In the genomic region with DNA sequence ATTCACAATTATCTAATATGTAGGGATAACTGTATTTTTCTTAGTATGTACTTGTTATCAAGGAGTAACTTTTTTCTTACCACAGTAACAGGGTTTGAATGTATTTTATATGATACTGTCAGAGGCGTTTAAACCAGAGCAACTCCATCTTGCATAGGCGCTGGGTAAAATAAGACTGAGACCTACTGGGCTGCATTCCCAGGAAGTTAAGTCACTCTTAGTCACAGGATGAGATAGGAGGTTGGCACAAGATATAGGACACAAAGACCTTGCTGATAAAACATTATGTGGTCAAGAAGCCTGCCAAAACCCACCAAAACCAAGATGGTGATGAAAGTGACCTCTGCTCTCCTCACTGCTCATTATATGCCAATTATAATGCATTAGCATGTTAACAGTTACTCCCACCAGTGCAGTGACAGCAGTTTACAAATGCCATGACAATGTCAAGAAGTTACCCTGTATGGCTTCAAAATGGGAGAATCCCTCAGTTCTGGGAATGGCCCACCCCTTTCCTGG, we compare ENCODE assay signal across 10 cellular contexts.
DNase-seq lines count a peak whose midpoint lies in the region; ATAC-seq and TF ChIP-seq lines count a peak whose summit lies in the region.
"Had no signal": no experiment of that assay in that cellular context is flagged by ENCODE, and none has a peak within 500 bp of the region (broad histone marks: within the 10 kb centered on the region; RNA-seq: fewer than 3 reads in every experiment).

No MANE protein-coding gene starts in this region.

- no peaks in the 10 kb centered on the region for H3K27me3 ChIP-seq in esophagus squamous epithelium
- no peaks in the 10 kb centered on the region for H3K27me3 ChIP-seq in psoas muscle (ENCODE audit: insufficient read depth in 3 of 3, low read length in 2 of 3)

- H3K9me3 ChIP-seq in esophagus squamous epithelium = peaks cover 0 to 7% (median 0%) of the 10 kb centered on the region in 3 donors
- no peaks in the 10 kb centered on the region for H3K9me3 ChIP-seq in psoas muscle

- H3K27ac ChIP-seq in RWPE1 = no peak overlapping the region
- H3K27ac ChIP-seq in esophagus squamous epithelium = peak overlapping the region; percentile 66 to 85 (median 69)
- peak overlapping the region; percentile 58 for H3K27ac ChIP-seq in psoas muscle

- H3K4me1 ChIP-seq in esophagus squamous epithelium (peaks cover 9 to 29% (median 17%) of the 10 kb centered on the region in 3 donors), psoas muscle (peaks cover 15% of the 10 kb centered on the region)

- ATAC-seq in psoas muscle = peak; percentile 37 to 65 (median 44)
- ATAC-seq in HG03571 (IDR thresholded peaks at IDR 0.05; ENCODE audit: unreplicated experiment) = no peak

- TF ChIP-seq POLR2A in esophagus squamous epithelium (IDR thresholded peaks at IDR 0.05) = no peak

- POLR2A ChIA-PET in RWPE1 (lab: Yijun Ruan, JAX; ENCODE audit: low non-redundant PET) = interaction anchor here (0.5 kb wide), 1 partner anchor 267 kb away, joined by 3 read pairs; no protein-coding TSS in a partner anchor

- intact Hi-C loops in esophagus squamous epithelium (cut with DNase I) = no loop called here
- intact Hi-C loops in psoas muscle (cut with DNase I) = loop anchor here in 1 of 2 donors (1.0 kb wide), 1 partner anchor 268 kb away; no protein-coding TSS in a partner anchor

- TF ChIP-seq CTCF in RWPE1 (conservative IDR thresholded peaks at IDR 0.05; ENCODE audit: low read depth) (no peak), esophagus squamous epithelium (IDR thresholded peaks at IDR 0.05) (no peak), psoas muscle (IDR thresholded peaks at IDR 0.05) (no peak)

- 49 to 56% methylated on average over 2 of the region's 2 CpGs for WGBS in esophagus squamous epithelium, 2 donors
- 77 to 86% (median 81%) methylated on average over 2 of the region's 2 CpGs for WGBS in psoas muscle, 3 donors

- H3K36me3 ChIP-seq in esophagus squamous epithelium (no peaks in the 10 kb centered on the region), psoas muscle (ENCODE audit: insufficient read depth in 1 of 2, low read depth in 1 of 2) (no peaks in the 10 kb centered on the region)

- DNase-seq in GM04504 (ENCODE audit: low read depth) (peak; percentile 24), RWPE1 (ENCODE audit: low spot score) (peak; percentile 29), esophagus squamous epithelium (lab: John Stamatoyannopoulos, UW) (no peak), psoas muscle (no peak), middle frontal gyrus (ENCODE audit: extremely low spot score, low spot score) (no peak), GM19238 (ENCODE audit: insufficient read length, low spot score) (no peak), UCSD-AML1 (lab: John Stamatoyannopoulos, UW; ENCODE audit: unreplicated experiment) (no peak)
- DNase-seq: activated CD4-positive, alpha-beta T cell treated with anti-CD3 and anti-CD28 coated beads for 1 hour; stimulated activated naive B cell treated with anti-CD40 and anti-IgM and Interleukin-4, amounts not matched to agents 10 μg/mL and 1 μg/mL and 100 μg/mL, for 72 hours had no signal

- H3K4me3 ChIP-seq in esophagus squamous epithelium = no peak overlapping the region
- no peak overlapping the region for H3K4me3 ChIP-seq in psoas muscle

- CTCF ChIA-PET in RWPE1 (lab: Yijun Ruan, JAX) = interaction anchor here (0.9 to 1.4 kb wide), 2 partner anchors 153 to 268 kb away, joined by 3 to 5 read pairs; a partner anchor contains a TSS

Comparison
In these comparisons a context has a peak if more than half of its experiments do, and no peak if none do; other contexts are left out.
1. DNase-seq: peak in GM04504 (single experiment) and RWPE1 (single experiment); none in esophagus squamous epithelium (single experiment), psoas muscle (0 of 2), middle frontal gyrus (single experiment), GM19238 (single experiment) and UCSD-AML1 (single experiment).